In the genomic region with DNA sequence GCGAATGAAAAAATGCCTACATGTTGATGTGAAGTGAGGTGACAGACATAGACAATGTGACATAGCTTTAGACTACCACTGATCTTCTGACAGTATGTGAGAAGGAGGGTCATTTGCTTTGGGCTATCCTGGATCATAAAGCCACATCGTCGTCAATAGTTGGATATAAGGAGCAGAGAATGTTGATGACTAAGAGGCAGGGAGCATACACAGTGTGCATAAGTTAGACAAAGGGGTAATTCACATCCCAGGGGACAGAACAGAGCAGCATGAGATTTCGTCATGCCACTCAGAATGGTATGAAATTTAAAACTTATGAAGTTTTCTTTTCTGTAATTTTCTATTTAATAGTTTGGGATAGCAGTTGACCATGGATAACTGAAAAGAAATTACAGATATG, we compare ENCODE assay signal across 21 cellular contexts.
DNase-seq lines count a peak whose midpoint lies in the region; ATAC-seq lines count a peak whose summit lies in the region.
"Had no signal": no experiment of that assay in that cellular context is flagged by ENCODE, and none has a peak within 500 bp of the region (broad histone marks: within the 10 kb centered on the region; RNA-seq: fewer than 3 reads in every experiment).

No MANE protein-coding gene starts in this region.

- no peak for ATAC-seq in GM21360 (IDR thresholded peaks at IDR 0.05; ENCODE audit: unreplicated experiment)
- no peak for ATAC-seq in HG03457 (IDR thresholded peaks at IDR 0.05; ENCODE audit: unreplicated experiment)
- ATAC-seq: A549, GM12878, GM23338, HCT116 had no signal

- DNase-seq in ELR (ENCODE audit: low read depth) (peak; percentile 22), SK-MEL-5 (ENCODE audit: low read depth, low spot score) (peak; percentile 49), medulla oblongata (ENCODE audit: extremely low spot score) (peak; percentile 9), superior temporal gyrus (ENCODE audit: extremely low spot score) (peak; percentile 24), NCI-H774 (lab: John Stamatoyannopoulos, UW) (no peak)
- DNase-seq: 8988T; ACHN; AML-193; BE2C; Caco-2; CD4-positive, alpha-beta T cell; DMS153; DND-41; GDM1; H9 had no signal

- in situ Hi-C loops in SK-MEL-5 (cut with HindIII; ENCODE audit: low pct_unique_long_range_greater_than_20kb, low sequenced_read_pairs) = no loop called here
